In genomic region chr19:15112385-15112784, GRCh38 we compare ENCODE assay signal across 12 cellular contexts. TPM values are rescaled to one million over a fixed set of nuclear protein-coding genes. Genes with fewer than 3 reads are reported as not detected.
DNase-seq lines count a peak whose midpoint lies in the region; ATAC-seq and TF ChIP-seq lines count a peak whose summit lies in the region.
"Had no signal": no experiment of that assay in that cellular context is flagged by ENCODE, and none has a peak within 500 bp of the region (broad histone marks: within the 10 kb centered on the region; RNA-seq: fewer than 3 reads in every experiment).

No MANE protein-coding gene starts in this region.

- peak overlapping the region in 2 of 3 donors; percentile 48 to 57 for H3K27ac Mint-ChIP-seq in CD4-positive, CD25-positive, alpha-beta regulatory T cell
- H3K27ac Mint-ChIP-seq: activated T-cell treated with anti-CD3 and anti-CD28 coated beads, Interleukin-2, amount 50 U/mL, for 72 hours; stimulated activated naive CD8-positive, alpha-beta T cell treated with anti-CD3 and anti-CD28 coated beads, Interleukin-15, Interleukin-2, amounts not matched to agents 100 ng/mL and 50 ng/mL, for 24 hours had no signal

- H3K36me3 Mint-ChIP-seq in CD4-positive, CD25-positive, alpha-beta regulatory T cell: peaks cover 8% of the 10 kb centered on the region

- H3K4me3 Mint-ChIP-seq in CD4-positive, CD25-positive, alpha-beta regulatory T cell: no peak overlapping the region
- H3K4me3 Mint-ChIP-seq: activated T-cell treated with anti-CD3 and anti-CD28 coated beads, Interleukin-2, amount 50 U/mL, for 72 hours; stimulated activated naive CD8-positive, alpha-beta T cell treated with anti-CD3 and anti-CD28 coated beads, Interleukin-15, Interleukin-2, amounts not matched to agents 100 ng/mL and 50 ng/mL, for 24 hours had no signal

- ATAC-seq in CD4-positive, CD25-positive, alpha-beta regulatory T cell (ENCODE audit: low read depth in 2 of 2): no peak
- ATAC-seq: activated T-cell treated with anti-CD3 and anti-CD28 coated beads, Interleukin-2, amount 50 U/mL, for 72 hours had no signal

- no peak overlapping the region for H3K4me3 ChIP-seq in CD4-positive, CD25-positive, alpha-beta regulatory T cell (ENCODE audit: low read depth, low read length)
- H3K4me3 ChIP-seq in H7 (ENCODE audit: insufficient read depth, low read depth, low read length): no peak overlapping the region

- no peak overlapping the region for H3K27ac ChIP-seq in CD4-positive, CD25-positive, alpha-beta regulatory T cell (ENCODE audit: insufficient read depth, low read length, poor library complexity, severe bottlenecking)

- peaks cover 0 to 8% (median 3%) of the 10 kb centered on the region in 4 donors for H3K4me1 Mint-ChIP-seq in CD4-positive, CD25-positive, alpha-beta regulatory T cell

- H3K9me3 Mint-ChIP-seq in CD4-positive, CD25-positive, alpha-beta regulatory T cell: peaks cover 0 to 4% (median 0%) of the 10 kb centered on the region in 7 donors
- H3K9me3 Mint-ChIP-seq: activated T-cell treated with anti-CD3 and anti-CD28 coated beads, Interleukin-2, amount 50 U/mL, for 72 hours; stimulated activated naive CD8-positive, alpha-beta T cell treated with anti-CD3 and anti-CD28 coated beads, Interleukin-15, Interleukin-2, amounts not matched to agents 100 ng/mL and 50 ng/mL, for 24 hours had no signal

- H3K27me3 ChIP-seq in CD4-positive, CD25-positive, alpha-beta regulatory T cell (ENCODE audit: control insufficient read depth, insufficient read depth, low read length): no peaks in the 10 kb centered on the region
- H3K27me3 ChIP-seq in H7 (ENCODE audit: control insufficient read depth, insufficient read depth, low read length): no peaks in the 10 kb centered on the region

- H3K4me1 ChIP-seq in CD4-positive, CD25-positive, alpha-beta regulatory T cell (ENCODE audit: control insufficient read depth, insufficient read depth, low read length, poor library complexity, severe bottlenecking): peaks cover 6% of the 10 kb centered on the region

- no peak for TF ChIP-seq CTCF in GM20000 (IDR thresholded peaks at IDR 0.05; ENCODE audit: extremely low read depth, missing control alignments)

- H3K36me3 ChIP-seq in CD4-positive, CD25-positive, alpha-beta regulatory T cell (ENCODE audit: control insufficient read depth, insufficient read depth, low read length): peaks cover 12% of the 10 kb centered on the region
- peaks cover 30% of the 10 kb centered on the region for H3K36me3 ChIP-seq in H7 (replicated peaks; ENCODE audit: control insufficient read depth, insufficient read depth, low read length)

- peaks cover 9% of the 10 kb centered on the region for H3K27me3 Mint-ChIP-seq in CD4-positive, CD25-positive, alpha-beta regulatory T cell

- DNase-seq in CD4-positive, CD25-positive, alpha-beta regulatory T cell: no peak
- peak; percentile 89 for DNase-seq in H7
- DNase-seq in amniotic epithelial cell (ENCODE audit: low read depth): peak; percentile 34
- DNase-seq in left kidney (ENCODE audit: low read depth, low spot score): peak; percentile 21
- DNase-seq in 8988T: no peak
- no peak for DNase-seq in GM19238 (ENCODE audit: insufficient read length, low spot score)
- no peak for DNase-seq in GM20000 (ENCODE audit: low spot score)
- DNase-seq: activated T-cell treated with anti-CD3 and anti-CD28 coated beads, Interleukin-2, amount 50 U/mL, for 72 hours; foreskin melanocyte; NCI-H2029 treated with DMSO at 0.1 percent for 48 hours; NK-92 treated with Interleukin-12 subunit alpha and Interleukin-12 subunit beta, amount 100 ng/mL, for 24 hours had no signal

- H3K9me3 ChIP-seq in CD4-positive, CD25-positive, alpha-beta regulatory T cell (ENCODE audit: control insufficient read depth in 2 of 2, low read length in 2 of 2): no peaks in the 10 kb centered on the region

RNA-seq across cellular contexts. Expression of gene SYDE1, which starts 5.2 kb away (rescaled TPM):
- total RNA-seq in CD4-positive, CD25-positive, alpha-beta regulatory T cell: not detected
- not detected for polyA plus RNA-seq in CD4-positive, CD25-positive, alpha-beta regulatory T cell
- total RNA-seq in H7 (2014; rRNA removed; shearing (Covaris generic)): 13.7 and 17.5 TPM in 2 replicates

RNA-seq across cellular contexts. Expression of gene OR1I1, which starts 30.4 kb away (rescaled TPM):
- total RNA-seq in CD4-positive, CD25-positive, alpha-beta regulatory T cell: not detected
- not detected for polyA plus RNA-seq in CD4-positive, CD25-positive, alpha-beta regulatory T cell
- not detected in 2 replicates for total RNA-seq in H7 (2014; rRNA removed; shearing (Covaris generic))
- total RNA-seq: activated T-cell treated with anti-CD3 and anti-CD28 coated beads, Interleukin-2, amount 50 U/mL, for 72 hours had no signal

Comparison
In these comparisons a context has a peak if more than half of its experiments do, and no peak if none do; other contexts are left out.
1. DNase-seq: peak in H7 (single experiment), amniotic epithelial cell (single experiment) and left kidney (single experiment); none in CD4-positive, CD25-positive, alpha-beta regulatory T cell (0 of 3), 8988T (single experiment), GM19238 (single experiment) and GM20000 (single experiment).
2. RNA of gene SYDE1, which starts 5.2 kb away (total RNA-seq): 13.7 to 17.5 TPM in H7; not detected in CD4-positive, CD25-positive, alpha-beta regulatory T cell (single experiment); every median in the first group is over 10 times any median in the second.